In the genomic region with DNA sequence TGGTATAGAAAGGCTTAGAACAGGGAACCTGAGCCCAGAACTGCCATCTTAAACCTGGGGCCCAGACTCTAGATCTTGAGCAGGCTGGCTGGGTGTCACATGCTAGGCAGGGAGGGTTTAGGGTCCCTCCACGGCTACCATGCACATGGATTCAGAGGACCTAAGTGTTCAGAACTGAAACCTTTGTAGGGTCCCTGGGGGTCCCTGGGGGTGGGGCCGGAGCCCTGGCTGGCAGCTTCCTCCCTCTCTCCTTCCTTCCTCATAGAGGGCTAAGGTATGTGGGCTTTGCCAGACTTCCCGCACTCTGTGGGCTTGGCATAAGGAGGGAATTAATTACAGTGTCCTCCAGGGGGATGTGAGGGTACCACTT, we compare ENCODE assay signal across 18 cellular contexts. TPM values are rescaled to one million over a fixed set of nuclear protein-coding genes. Genes with fewer than 3 reads are reported as not detected.
DNase-seq lines count a peak whose midpoint lies in the region; ATAC-seq and TF ChIP-seq lines count a peak whose summit lies in the region.
"Had no signal": no experiment of that assay in that cellular context is flagged by ENCODE, and none has a peak within 500 bp of the region (broad histone marks: within the 10 kb centered on the region; RNA-seq: fewer than 3 reads in every experiment).

No MANE protein-coding gene starts in this region.

- peaks cover 96% of the 10 kb centered on the region for H3K4me1 Mint-ChIP-seq in dendritic cell treated with granulocyte-macrophage colony-stimulating factor and Interleukin-4, amounts not matched to agents 40 ng/mL and 50 ng/mL, for 4 days (ENCODE audit: low read depth)
- peaks cover 51% of the 10 kb centered on the region for H3K4me1 Mint-ChIP-seq in neural crest cell
- peaks cover 12% of the 10 kb centered on the region for H3K4me1 Mint-ChIP-seq in activated CD8-positive, alpha-beta memory T cell treated with anti-CD3 and anti-CD28 coated beads, Interleukin-2, amount 10 ng/mL, durations not matched to agents 7 days and 5 days

- no peaks in the 10 kb centered on the region for H3K27me3 ChIP-seq in A673 (replicated peaks; ENCODE audit: insufficient read depth, low read depth, low read length, poor library complexity)

- H3K36me3 ChIP-seq in A673 (ENCODE audit: insufficient read depth, low read length, poor library complexity, severe bottlenecking) (no peaks in the 10 kb centered on the region), HEK293 (ENCODE audit: control insufficient read depth in 2 of 2, insufficient read depth in 1 of 2, low read length in 2 of 2) (peaks cover 0 to 7% of the 10 kb centered on the region in 2 experiments; a peak in 1 of 3 replicates)

- CTCF ChIA-PET in A673 (lab: Charles Lee) = no interaction called here
- CTCF ChIA-PET in HEK293 (lab: Yijun Ruan, JAX) = no interaction called here
- CTCF ChIA-PET in activated CD8-positive, alpha-beta memory T cell treated with anti-CD3 and anti-CD28 coated beads, Interleukin-2, amount 10 ng/mL, durations not matched to agents 7 days and 5 days (lab: Charles Lee) = interaction anchor here (5.1 kb wide), 1 partner anchor 50 kb away, joined by 38 read pairs; no protein-coding TSS in a partner anchor

- H3K4me1 ChIP-seq in A673 (ENCODE audit: insufficient read depth, low read length, poor library complexity, severe bottlenecking) (peaks cover 54% of the 10 kb centered on the region), HEK293 (ENCODE audit: control insufficient read depth, insufficient read depth, low read length) (peaks cover 27% of the 10 kb centered on the region)

- H3K27ac Mint-ChIP-seq in dendritic cell treated with granulocyte-macrophage colony-stimulating factor and Interleukin-4, amounts not matched to agents 40 ng/mL and 50 ng/mL, for 4 days = peak overlapping the region; percentile 77
- H3K27ac Mint-ChIP-seq in neural crest cell (ENCODE audit: unreplicated experiment) = no peak overlapping the region
- no peak overlapping the region for H3K27ac Mint-ChIP-seq in activated CD8-positive, alpha-beta memory T cell treated with anti-CD3 and anti-CD28 coated beads, Interleukin-2, amount 10 ng/mL, durations not matched to agents 7 days and 5 days
- H3K27ac Mint-ChIP-seq: activated CD4-positive, alpha-beta memory T cell treated with anti-CD3 and anti-CD28 coated beads, Interleukin-2, amount 10 ng/mL, durations not matched to agents 7 days and 5 days; stimulated activated naive CD8-positive, alpha-beta T cell treated with anti-CD3 and anti-CD28 coated beads, Interleukin-15, Interleukin-2, amounts not matched to agents 100 ng/mL and 50 ng/mL, for 24 hours had no signal

- ATAC-seq in activated CD8-positive, alpha-beta memory T cell treated with anti-CD3 and anti-CD28 coated beads, Interleukin-2, amount 10 ng/mL, durations not matched to agents 7 days and 5 days = no peak
- ATAC-seq in left colon (no peak), HG02885 (IDR thresholded peaks at IDR 0.05; ENCODE audit: poor library complexity, unreplicated experiment) (no peak)

- no TSS peak for BruUV-seq in A673 (replicated peaks; lab: Mats Ljungman, UMichigan)

- POLR2A ChIA-PET in A673 (lab: Charles Lee; ENCODE audit: low non-redundant PET) (interaction anchor here (0.6 kb wide), 1 partner anchor 196 kb away, joined by 3 read pairs; no protein-coding TSS in a partner anchor), HEK293 (lab: Yijun Ruan, JAX) (no interaction called here)

- no peaks in the 10 kb centered on the region for H3K9me3 Mint-ChIP-seq in dendritic cell treated with granulocyte-macrophage colony-stimulating factor and Interleukin-4, amounts not matched to agents 40 ng/mL and 50 ng/mL, for 4 days
- no peaks in the 10 kb centered on the region for H3K9me3 Mint-ChIP-seq in neural crest cell
- no peaks in the 10 kb centered on the region for H3K9me3 Mint-ChIP-seq in activated CD8-positive, alpha-beta memory T cell treated with anti-CD3 and anti-CD28 coated beads, Interleukin-2, amount 10 ng/mL, durations not matched to agents 7 days and 5 days (ENCODE audit: low read depth)
- H3K9me3 Mint-ChIP-seq: activated CD4-positive, alpha-beta memory T cell treated with anti-CD3 and anti-CD28 coated beads, Interleukin-2, amount 10 ng/mL, durations not matched to agents 7 days and 5 days; stimulated activated naive CD8-positive, alpha-beta T cell treated with anti-CD3 and anti-CD28 coated beads, Interleukin-15, Interleukin-2, amounts not matched to agents 100 ng/mL and 50 ng/mL, for 24 hours had no signal

- TF ChIP-seq CTCF in A673 (conservative IDR thresholded peaks at IDR 0.05; ENCODE audit: low read depth, low read length) = no peak
- TF ChIP-seq CTCF in HEK293 (tag by site-specific recombination; IDR thresholded peaks at IDR 0.05) = no peak
- TF ChIP-seq CTCF in neural crest cell (conservative IDR thresholded peaks at IDR 0.05) = no peak

- peaks cover 26% of the 10 kb centered on the region for H3K36me3 Mint-ChIP-seq in dendritic cell treated with granulocyte-macrophage colony-stimulating factor and Interleukin-4, amounts not matched to agents 40 ng/mL and 50 ng/mL, for 4 days (ENCODE audit: low read depth)
- no peaks in the 10 kb centered on the region for H3K36me3 Mint-ChIP-seq in neural crest cell (ENCODE audit: low read depth)
- H3K36me3 Mint-ChIP-seq in activated CD8-positive, alpha-beta memory T cell treated with anti-CD3 and anti-CD28 coated beads, Interleukin-2, amount 10 ng/mL, durations not matched to agents 7 days and 5 days = no peaks in the 10 kb centered on the region

- H3K9me3 ChIP-seq in A673 (ENCODE audit: low read depth, low read length, poor library complexity, severe bottlenecking) (no peaks in the 10 kb centered on the region), HEK293 (ENCODE audit: control insufficient read depth, insufficient read depth, low read depth, low read length) (no peaks in the 10 kb centered on the region)
- H3K9me3 ChIP-seq: left ventricle myocardium inferior had no signal

- no peak overlapping the region for H3K4me3 Mint-ChIP-seq in dendritic cell treated with granulocyte-macrophage colony-stimulating factor and Interleukin-4, amounts not matched to agents 40 ng/mL and 50 ng/mL, for 4 days
- H3K4me3 Mint-ChIP-seq in neural crest cell = peak overlapping the region; percentile 76
- no peak overlapping the region for H3K4me3 Mint-ChIP-seq in activated CD8-positive, alpha-beta memory T cell treated with anti-CD3 and anti-CD28 coated beads, Interleukin-2, amount 10 ng/mL, durations not matched to agents 7 days and 5 days
- H3K4me3 Mint-ChIP-seq: activated CD4-positive, alpha-beta memory T cell treated with anti-CD3 and anti-CD28 coated beads, Interleukin-2, amount 10 ng/mL, durations not matched to agents 7 days and 5 days had no signal

- H3K27ac ChIP-seq in A673 (ENCODE audit: low read depth, low read length, poor library complexity, severe bottlenecking) (peak overlapping the region; percentile 24), HEK293 (ENCODE audit: extremely low read depth, low read depth, low read length) (peak overlapping the region; percentile 42)
- H3K27ac ChIP-seq: left ventricle myocardium inferior had no signal

- DNase-seq in A673 (ENCODE audit: low spot score) (no peak), neural crest cell (ENCODE audit: low read depth, low spot score) (no peak), NCI-H146 treated with DMSO at 0.1 percent for 48 hours (lab: John Stamatoyannopoulos, UW; ENCODE audit: unreplicated experiment) (no peak), left colon (no peak)
- DNase-seq in activated CD8-positive, alpha-beta memory T cell treated with anti-CD3 and anti-CD28 coated beads, Interleukin-2, amount 10 ng/mL, durations not matched to agents 7 days and 5 days = no peak
- DNase-seq: activated CD4-positive, alpha-beta memory T cell treated with anti-CD3 and anti-CD28 coated beads, Interleukin-2, amount 10 ng/mL, durations not matched to agents 7 days and 5 days; effector CD4-positive, alpha-beta T cell; GDM1; hypothalamus; NCI-H2029 treated with DMSO at 0.1 percent for 48 hours; PC-9 had no signal

- intact Hi-C loops in A673 (cut with micrococcal nuclease; ENCODE audit: unreplicated experiment) = no loop called here
- intact Hi-C loops in dendritic cell treated with granulocyte-macrophage colony-stimulating factor and Interleukin-4, amounts not matched to agents 40 ng/mL and 50 ng/mL, for 4 days (cut with micrococcal nuclease) = no loop called here
- intact Hi-C loops in left colon (cut with DNase I, micrococcal nuclease) = no loop called here

- H3K4me3 ChIP-seq in A673 (ENCODE audit: low read depth, low read length, poor library complexity, severe bottlenecking) (no peak overlapping the region), HEK293 (ENCODE audit: low read depth, low read length) (no peak overlapping the region)
- H3K4me3 ChIP-seq: left ventricle myocardium inferior, PC-9 had no signal

- H3K27me3 Mint-ChIP-seq in dendritic cell treated with granulocyte-macrophage colony-stimulating factor and Interleukin-4, amounts not matched to agents 40 ng/mL and 50 ng/mL, for 4 days = no peaks in the 10 kb centered on the region
- H3K27me3 Mint-ChIP-seq in neural crest cell (ENCODE audit: low read depth) = peaks cover 3% of the 10 kb centered on the region
- no peaks in the 10 kb centered on the region for H3K27me3 Mint-ChIP-seq in activated CD8-positive, alpha-beta memory T cell treated with anti-CD3 and anti-CD28 coated beads, Interleukin-2, amount 10 ng/mL, durations not matched to agents 7 days and 5 days
- H3K27me3 Mint-ChIP-seq: activated CD4-positive, alpha-beta memory T cell treated with anti-CD3 and anti-CD28 coated beads, Interleukin-2, amount 10 ng/mL, durations not matched to agents 7 days and 5 days; stimulated activated naive CD8-positive, alpha-beta T cell treated with anti-CD3 and anti-CD28 coated beads, Interleukin-15, Interleukin-2, amounts not matched to agents 100 ng/mL and 50 ng/mL, for 24 hours had no signal

TF ChIP-seq in HEK293, 187 proteins besides CTCF, POLR2A, EP300 and RAD21 (continues in another document):
- TF ChIP-seq KLF10 (tag by site-specific recombination; IDR thresholded peaks at IDR 0.05) = no peak
- TF ChIP-seq ZNF292 (tag by site-specific recombination; IDR thresholded peaks at IDR 0.05; ENCODE audit: borderline replicate concordance, low read depth) = no peak
- no peak for TF ChIP-seq ZNF169 (tag by site-specific recombination; IDR thresholded peaks at IDR 0.05)
- TF ChIP-seq ZNF510 (tag by site-specific recombination; IDR thresholded peaks at IDR 0.05; ENCODE audit: insufficient replicate concordance) = no peak

RNA-seq across cellular contexts. Expression of a gene that starts 4.6 kb away (rescaled TPM):
- total RNA-seq in A673 (2021) = 17.5 and 26.8 TPM in 2 replicates
- 20.3 and 20.8 TPM in 2 replicates for total RNA-seq in neural crest cell
- under 1 TPM; 0.30 to 0.91 TPM for total RNA-seq in activated CD8-positive, alpha-beta memory T cell treated with anti-CD3 and anti-CD28 coated beads, Interleukin-2, amount 10 ng/mL, durations not matched to agents 7 days and 5 days
- total RNA-seq in left colon = 1 to 10 TPM; 4.0 to 8.3 TPM

RNA-seq across cellular contexts. Expression of a gene that starts 24.8 kb away (rescaled TPM):
- total RNA-seq in A673 (2021) (not detected in 2 replicates), neural crest cell (not detected in 2 replicates), left colon (under 1 TPM in 1 of 2 donors, not detected in 1; 0.50 TPM)
- total RNA-seq in activated CD8-positive, alpha-beta memory T cell treated with anti-CD3 and anti-CD28 coated beads, Interleukin-2, amount 10 ng/mL, durations not matched to agents 7 days and 5 days = under 1 TPM; 0.32 to 0.59 TPM
- total RNA-seq: bronchial epithelial cell, HepG2, left ventricle myocardium inferior, PC-9 had no signal

RNA-seq across cellular contexts. Expression of a gene that starts 29.9 kb away (rescaled TPM):
- total RNA-seq in A673 (2021) (96.8 and 108 TPM in 2 replicates), neural crest cell (20.1 and 22.0 TPM in 2 replicates), left colon (10 to 100 TPM; 20.8 to 49.1 TPM)
- 10 to 100 TPM; 13.2 to 37.6 TPM for total RNA-seq in activated CD8-positive, alpha-beta memory T cell treated with anti-CD3 and anti-CD28 coated beads, Interleukin-2, amount 10 ng/mL, durations not matched to agents 7 days and 5 days
